Comparison of ENCODE assay signal across 8 cellular contexts in genomic region chr12:92145481-92145730, GRCh38. TPM values are rescaled to one million over a fixed set of nuclear protein-coding genes. Genes with fewer than 3 reads are reported as not detected.
DNase-seq lines count a peak whose midpoint lies in the region; ATAC-seq, FAIRE-seq and TF ChIP-seq lines count a peak whose summit lies in the region.

No MANE protein-coding gene starts in this region.

- no TSS peak for BruUV-seq in K562 (replicated peaks; lab: Mats Ljungman, UMichigan)

- H3K79me2 ChIP-seq in K562 (ENCODE audit: control insufficient read depth, insufficient read depth, low read length), result peaks cover 67% of the 10 kb centered on the region

- no peak for DNase-seq in K562 (ENCODE audit: extremely low read depth in 1 of 4, low spot score in 3 of 4)
- no peak for DNase-seq in right lobe of liver
- DNase-seq in iPS-NIHi7 (ENCODE audit: extremely low spot score), result no peak
- DNase-seq in NCI-H1694 (lab: John Stamatoyannopoulos, UW), result no peak
- DNase-seq in effector CD4-positive, alpha-beta T cell, result no peak

- H3K4me1 ChIP-seq in K562 (replicated peaks in 1 of 2; ENCODE audit: control insufficient read depth in 2 of 2, insufficient read depth in 2 of 2, low read length in 2 of 2) (peaks cover 15 to 23% of the 10 kb centered on the region in 2 experiments), right lobe of liver (peaks cover 0 to 7% (median 0%) of the 10 kb centered on the region in 4 donors), thymus (ENCODE audit: control insufficient read depth, insufficient read depth, low read length) (peaks cover 4% of the 10 kb centered on the region)

- no peaks in the 10 kb centered on the region for H3K27me3 ChIP-seq in K562 (ENCODE audit: control insufficient read depth in 2 of 2, insufficient read depth in 2 of 2, low read length in 2 of 2)
- H3K27me3 ChIP-seq in right lobe of liver, result no peaks in the 10 kb centered on the region
- no peaks in the 10 kb centered on the region for H3K27me3 ChIP-seq in thymus (ENCODE audit: control insufficient read depth, insufficient read depth)

- peaks cover 30% of the 10 kb centered on the region for H4K20me1 ChIP-seq in K562 (replicated peaks; ENCODE audit: control insufficient read depth, insufficient read depth, low read length)

- CTCF ChIA-PET in K562 (lab: Yijun Ruan, JAX; ENCODE audit: low intra/inter-chr PET ratio), result interaction anchor here (0.7 kb wide), 1 partner anchor 425 kb away, joined by 3 read pairs; no protein-coding TSS in a partner anchor

- no peak; a peak in 1 of 4 replicates for TF ChIP-seq RAD21 in K562 (CRISPR knock-in tag; conservative IDR thresholded peaks at IDR 0.05 in 1 of 2, IDR thresholded peaks at IDR 0.05 in 1 of 2)

- peak overlapping the region; percentile 10; the same call in 1 of the 2 replicates for H2AFZ ChIP-seq in K562 (ENCODE audit: low read depth, low read length)

- POLR2A ChIA-PET in K562 (lab: Yijun Ruan, JAX), result interaction anchor here (0.6 to 3.8 kb wide), 96 partner anchors 8 to 1164 kb away, joined by 3 to 47 read pairs (median 4); partner anchors contain the start of gene EEA1

- H3K9ac ChIP-seq in K562 (ENCODE audit: insufficient read depth in 1 of 2, low read depth in 2 of 2, low read length in 2 of 2), result peak overlapping the region; percentile 82 to 93; a peak in 3 of 4 replicates

- no peak for TF ChIP-seq EP300 in K562 (IDR thresholded peaks at IDR 0.05; ENCODE audit: low read length)

- TF ChIP-seq POLR2A in K562 (conservative IDR thresholded peaks at IDR 0.05), result no peak
- TF ChIP-seq POLR2A in right lobe of liver (IDR thresholded peaks at IDR 0.05), result no peak

- ATAC-seq in GM19397 (IDR thresholded peaks at IDR 0.05; ENCODE audit: unreplicated experiment), result peak; percentile 10
- ATAC-seq in HG03460 (IDR thresholded peaks at IDR 0.05; ENCODE audit: unreplicated experiment), result peak; percentile 2
- no peak for ATAC-seq in K562
- peak in 3 of 4 donors; percentile 0 to 22 (median 0) for ATAC-seq in right lobe of liver

- no peaks in the 10 kb centered on the region for H3K9me1 ChIP-seq in K562 (ENCODE audit: control insufficient read depth, insufficient read depth, low read length)

- no peaks in the 10 kb centered on the region for H3K9me3 ChIP-seq in K562 (replicated peaks; ENCODE audit: control insufficient read depth, insufficient read depth, low read depth, low read length)
- H3K9me3 ChIP-seq in right lobe of liver, result no peaks in the 10 kb centered on the region
- H3K9me3 ChIP-seq in thymus (ENCODE audit: control insufficient read depth), result no peaks in the 10 kb centered on the region

- intact Hi-C loops in K562 (cut with micrococcal nuclease), result loop anchor here (2.0 to 10.0 kb wide), 8 partner anchors 87 to 763 kb away; no protein-coding TSS in a partner anchor
- intact Hi-C loops in right lobe of liver (cut with DNase I), result no loop called here

- 0% methylated on average over 7 of the region's 28 CpGs for WGBS in K562 (ENCODE audit: insufficient coverage, low coverage, missing lambda C conversion rate)
- 1% methylated on average over 26 of the region's 28 CpGs for WGBS in right lobe of liver (ENCODE audit: insufficient coverage, low coverage, low lambda C conversion rate, missing lambda C conversion rate)
- WGBS in thymus, result under 1% methylated on average over 28 of the region's 28 CpGs

- H3K36me3 ChIP-seq in K562 (ENCODE audit: control insufficient read depth, insufficient read depth, low read length), result peaks cover 40% of the 10 kb centered on the region
- peaks cover 0 to 20% (median 3%) of the 10 kb centered on the region in 4 donors for H3K36me3 ChIP-seq in right lobe of liver
- H3K36me3 ChIP-seq in thymus (ENCODE audit: control insufficient read depth, insufficient read depth), result peaks cover 10% of the 10 kb centered on the region

- in situ Hi-C loops in K562 (cut with MboI), result loop anchor here (5.0 kb wide), 1 partner anchor 422 kb away; no protein-coding TSS in a partner anchor

- peak overlapping the region; percentile 87; the same call in 1 of the 2 replicates for H3K4me2 ChIP-seq in K562 (ENCODE audit: insufficient read depth, low read length)

- TF ChIP-seq CTCF in K562 (IDR thresholded peaks at IDR 0.05 in 2 of 3, conservative IDR thresholded peaks at IDR 0.05 in 1 of 3; ENCODE audit: insufficient read depth in 2 of 3, low read depth in 1 of 3, low read length in 3 of 3), result no peak
- TF ChIP-seq CTCF in right lobe of liver (IDR thresholded peaks at IDR 0.05), result no peak

- peak overlapping the region; percentile 88 for H3K4me3 ChIP-seq in K562
- peak overlapping the region; percentile 76 to 81 (median 78) for H3K4me3 ChIP-seq in right lobe of liver
- peak overlapping the region; percentile 85 for H3K4me3 ChIP-seq in thymus (ENCODE audit: low read length)

- H3K27ac ChIP-seq in K562 (ENCODE audit: extremely low read depth, low read depth, low read length) (peak overlapping the region; percentile 87), right lobe of liver (peak overlapping the region; percentile 99 to 100 (median 100)), thymus (ENCODE audit: low read depth) (peak overlapping the region; percentile 98)

- FAIRE-seq in K562 (lab: Jason Lieb, UNC), result no peak

TF ChIP-seq in K562, 482 proteins besides CTCF, POLR2A, EP300 and RAD21 (continues in another document):
- TF ChIP-seq EGR1 (conservative IDR thresholded peaks at IDR 0.05), result peak; percentile 68
- TF ChIP-seq NONO (IDR thresholded peaks at IDR 0.05; ENCODE audit: low read depth in 2 of 2, low read length in 1 of 2), result 0 out of 4 replicates have a peak, but pooled peaks of 1 of the 2 experiments have one; percentile 37
- TF ChIP-seq NCOA4 (IDR thresholded peaks at IDR 0.05; ENCODE audit: partially characterized antibody), result no peak

RNA-seq across cellular contexts. Expression of gene BTG1, which starts 0.2 kb away (rescaled TPM):
- 25.9 and 32.5 TPM in 2 replicates for total RNA-seq in K562 (2011; cell fraction: chromatin; rRNA removed; ENCODE audit: low replicate concordance)
- 9.2 and 10.9 TPM in 2 replicates for total RNA-seq in K562 (2011; cell fraction: nucleolus; rRNA removed)
- 21.7 and 32.1 TPM in 2 replicates for total RNA-seq in K562 (2011; cell fraction: nucleoplasm; rRNA removed)
- total RNA-seq in K562 (2014; rRNA removed), result 4.3 and 4.5 TPM in 2 replicates
- 8.0 and 9.9 TPM in 2 replicates for total RNA-seq in K562 (2014; rRNA removed; fragmentation: Illumina TruSeq; extraction: Trizol)
- 4.9 and 6.4 TPM in 2 replicates for total RNA-seq in K562 (2015; rRNA removed; fragmentation: Illumina TruSeq; extraction: Trizol)
- total RNA-seq in K562 (2021), result 28.6 and 29.5 TPM in 2 replicates
- 9.0 and 27.0 TPM in 2 replicates for polyA plus RNA-seq in K562 (2011; rRNA removed)
- 7.9 and 16.8 TPM in 2 replicates for polyA plus RNA-seq in K562 (2011; cell fraction: cytosol; rRNA removed)
- 10.7 and 29.8 TPM in 2 replicates for polyA plus RNA-seq in K562 (2011; cell fraction: nucleus; rRNA removed)
- polyA plus RNA-seq in K562 (2012), result 15.3 and 42.8 TPM in 2 replicates
- polyA plus RNA-seq in K562 (2014; fragmentation: Illumina TruSeq; extraction: Trizol), result 7.5 and 12.8 TPM in 2 replicates
- polyA plus RNA-seq in K562 (2014; fragmentation: Nextera tagmentation; extraction: Ambion mirVana), result 1 to 10 TPM; 3.7 to 4.3 TPM
- polyA plus RNA-seq in K562 (2014; rRNA removed), result 7.1 and 7.4 TPM in 2 replicates
- polyA minus RNA-seq in K562 (2011; rRNA and poly(A)+ RNA removed), result 17.2 and 33.9 TPM in 2 replicates
- 13.6 and 28.9 TPM in 2 replicates for polyA minus RNA-seq in K562 (2011; cell fraction: cytosol; rRNA and poly(A)+ RNA removed)
- polyA minus RNA-seq in K562 (2011; cell fraction: nucleus; rRNA and poly(A)+ RNA removed), result 11.0 and 40.8 TPM in 2 replicates
- 100 to 1,000 TPM in 1 of 6 experiments, 10 to 100 TPM in 5; 23.4 to 129 (median 52.8) TPM for total RNA-seq in right lobe of liver
- polyA plus RNA-seq in thymus, result 313 TPM
